Comparison of ENCODE assay signal across 1 cellular context in genomic region chr21:34083357-34083756, GRCh38.
TF ChIP-seq lines count a peak whose summit lies in the region.

No MANE protein-coding gene starts in this region.

TF ChIP-seq in GM12878, 131 proteins besides CTCF, POLR2A, EP300 and RAD21:
- TF ChIP-seq HSF1 (IDR thresholded peaks at IDR 0.05; ENCODE audit: low read depth, low read length) = no peak
- TF ChIP-seq EGR1 (IDR thresholded peaks at IDR 0.05; ENCODE audit: borderline replicate concordance in 1 of 2, low read depth in 2 of 2, low read length in 2 of 2) = no peak
- TF ChIP-seq HDAC6 (IDR thresholded peaks at IDR 0.05; ENCODE audit: unreplicated experiment) = no peak
- TF ChIP-seq, protein P1, sequence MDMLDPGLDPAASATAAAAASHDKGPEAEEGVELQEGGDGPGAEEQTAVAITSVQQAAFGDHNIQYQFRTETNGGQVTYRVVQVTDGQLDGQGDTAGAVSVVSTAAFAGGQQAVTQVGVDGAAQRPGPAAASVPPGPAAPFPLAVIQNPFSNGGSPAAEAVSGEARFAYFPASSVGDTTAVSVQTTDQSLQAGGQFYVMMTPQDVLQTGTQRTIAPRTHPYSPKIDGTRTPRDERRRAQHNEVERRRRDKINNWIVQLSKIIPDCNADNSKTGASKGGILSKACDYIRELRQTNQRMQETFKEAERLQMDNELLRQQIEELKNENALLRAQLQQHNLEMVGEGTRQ (IDR thresholded peaks at IDR 0.05; ENCODE audit: borderline replicate concordance, low read depth, low read length) = no peak
- TF ChIP-seq TCF12 (IDR thresholded peaks at IDR 0.05; ENCODE audit: low read depth, low read length) = no peak
- no peak for TF ChIP-seq SRF (IDR thresholded peaks at IDR 0.05; ENCODE audit: low read depth in 2 of 2, low read length in 2 of 2)
- TF ChIP-seq RUNX3 (IDR thresholded peaks at IDR 0.05; ENCODE audit: low read length) = no peak
- no peak for TF ChIP-seq MLLT1 (IDR thresholded peaks at IDR 0.05)
- no peak for TF ChIP-seq ESRRA (IDR thresholded peaks at IDR 0.05; ENCODE audit: low read length)
- TF ChIP-seq USF1 (IDR thresholded peaks at IDR 0.05; ENCODE audit: borderline replicate concordance, extremely low read length, insufficient read depth, low read depth, low read length) = no peak
- TF ChIP-seq POU2F2 (IDR thresholded peaks at IDR 0.05; ENCODE audit: borderline replicate concordance, low read depth, low read length) = no peak
- TF ChIP-seq RFX5 (IDR thresholded peaks at IDR 0.05; ENCODE audit: low read depth, low read length) = no peak
- TF ChIP-seq SMC3 (IDR thresholded peaks at IDR 0.05; ENCODE audit: borderline replicate concordance, low read length) = no peak
- TF ChIP-seq MTA2 (IDR thresholded peaks at IDR 0.05; ENCODE audit: low read depth) = no peak
- TF ChIP-seq ATF2 (IDR thresholded peaks at IDR 0.05; ENCODE audit: low read length) = no peak
- TF ChIP-seq NRF1 (conservative IDR thresholded peaks at IDR 0.05; ENCODE audit: low read depth, low read length) = no peak
- TF ChIP-seq, protein P2, sequence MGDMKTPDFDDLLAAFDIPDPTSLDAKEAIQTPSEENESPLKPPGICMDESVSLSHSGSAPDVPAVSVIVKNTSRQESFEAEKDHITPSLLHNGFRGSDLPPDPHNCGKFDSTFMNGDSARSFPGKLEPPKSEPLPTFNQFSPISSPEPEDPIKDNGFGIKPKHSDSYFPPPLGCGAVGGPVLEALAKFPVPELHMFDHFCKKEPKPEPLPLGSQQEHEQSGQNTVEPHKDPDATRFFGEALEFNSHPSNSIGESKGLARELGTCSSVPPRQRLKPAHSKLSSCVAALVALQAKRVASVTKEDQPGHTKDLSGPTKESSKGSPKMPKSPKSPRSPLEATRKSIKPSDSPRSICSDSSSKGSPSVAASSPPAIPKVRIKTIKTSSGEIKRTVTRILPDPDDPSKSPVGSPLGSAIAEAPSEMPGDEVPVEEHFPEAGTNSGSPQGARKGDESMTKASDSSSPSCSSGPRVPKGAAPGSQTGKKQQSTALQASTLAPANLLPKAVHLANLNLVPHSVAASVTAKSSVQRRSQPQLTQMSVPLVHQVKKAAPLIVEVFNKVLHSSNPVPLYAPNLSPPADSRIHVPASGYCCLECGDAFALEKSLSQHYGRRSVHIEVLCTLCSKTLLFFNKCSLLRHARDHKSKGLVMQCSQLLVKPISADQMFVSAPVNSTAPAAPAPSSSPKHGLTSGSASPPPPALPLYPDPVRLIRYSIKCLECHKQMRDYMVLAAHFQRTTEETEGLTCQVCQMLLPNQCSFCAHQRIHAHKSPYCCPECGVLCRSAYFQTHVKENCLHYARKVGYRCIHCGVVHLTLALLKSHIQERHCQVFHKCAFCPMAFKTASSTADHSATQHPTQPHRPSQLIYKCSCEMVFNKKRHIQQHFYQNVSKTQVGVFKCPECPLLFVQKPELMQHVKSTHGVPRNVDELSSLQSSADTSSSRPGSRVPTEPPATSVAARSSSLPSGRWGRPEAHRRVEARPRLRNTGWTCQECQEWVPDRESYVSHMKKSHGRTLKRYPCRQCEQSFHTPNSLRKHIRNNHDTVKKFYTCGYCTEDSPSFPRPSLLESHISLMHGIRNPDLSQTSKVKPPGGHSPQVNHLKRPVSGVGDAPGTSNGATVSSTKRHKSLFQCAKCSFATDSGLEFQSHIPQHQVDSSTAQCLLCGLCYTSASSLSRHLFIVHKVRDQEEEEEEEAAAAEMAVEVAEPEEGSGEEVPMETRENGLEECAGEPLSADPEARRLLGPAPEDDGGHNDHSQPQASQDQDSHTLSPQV (IDR thresholded peaks at IDR 0.05) = no peak
- no peak for TF ChIP-seq TAF1 (IDR thresholded peaks at IDR 0.05; ENCODE audit: borderline replicate concordance, low read depth, low read length)
